8 cellular contexts compared by ENCODE assay signal in genomic region chr11:76443254-76443935, GRCh38. TPM values are rescaled to one million over a fixed set of nuclear protein-coding genes. Genes with fewer than 3 reads are reported as not detected.
DNase-seq lines count a peak whose midpoint lies in the region; FAIRE-seq and TF ChIP-seq lines count a peak whose summit lies in the region.

No MANE protein-coding gene starts in this region.

- H3K27me3 ChIP-seq in BLaER1 (no peaks in the 10 kb centered on the region), HUES6 (ENCODE audit: control insufficient read depth, insufficient read depth, low read length) (no peaks in the 10 kb centered on the region), bronchial epithelial cell (ENCODE audit: control insufficient read depth, insufficient read depth, low read length) (no peaks in the 10 kb centered on the region), muscle layer of colon (ENCODE audit: control insufficient read depth in 1 of 2, insufficient read depth in 2 of 2, low read length in 2 of 2) (no peaks in the 10 kb centered on the region)

- H3K4me2 ChIP-seq in BLaER1: peak overlapping the region; percentile 90

- no peak for FAIRE-seq in bronchial epithelial cell (lab: Jason Lieb, UNC)

- H3K9ac ChIP-seq in BLaER1 (peak overlapping the region; percentile 97), HUES6 (ENCODE audit: low read length) (peak overlapping the region; percentile 97), muscle layer of colon (ENCODE audit: low read length) (peak overlapping the region; percentile 99)

- DNase-seq in bronchial epithelial cell (ENCODE audit: low read depth): peak; percentile 41
- no peak for DNase-seq in D341Med (ENCODE audit: low spot score)
- DNase-seq in NCI-H1105 (lab: John Stamatoyannopoulos, UW): no peak
- DNase-seq in amygdala (lab: John Stamatoyannopoulos, UW): no peak
- DNase-seq in DMS153 treated with DMSO at 0.1 percent for 48 hours (lab: John Stamatoyannopoulos, UW; ENCODE audit: unreplicated experiment): no peak

- peaks cover 31% of the 10 kb centered on the region for H3K36me3 ChIP-seq in BLaER1
- H3K36me3 ChIP-seq in HUES6 (ENCODE audit: control insufficient read depth, insufficient read depth, low read length): peaks cover 9% of the 10 kb centered on the region; the same call in 1 of the 2 replicates
- peaks cover 2% of the 10 kb centered on the region for H3K36me3 ChIP-seq in bronchial epithelial cell (ENCODE audit: control insufficient read depth, insufficient read depth, low read length)
- H3K36me3 ChIP-seq in muscle layer of colon (ENCODE audit: insufficient read depth, low read length): peaks cover 11% of the 10 kb centered on the region

- H4K20me1 ChIP-seq in BLaER1: peaks cover 21% of the 10 kb centered on the region

- peak overlapping the region; percentile 84 for H3K4me3 ChIP-seq in BLaER1
- H3K4me3 ChIP-seq in HUES6 (ENCODE audit: low read depth, low read length): peak overlapping the region; percentile 89
- H3K4me3 ChIP-seq in bronchial epithelial cell (ENCODE audit: low read depth, low read length): peak overlapping the region; percentile 96
- H3K4me3 ChIP-seq in muscle layer of colon (ENCODE audit: low read depth in 1 of 2, low read length in 2 of 2): peak overlapping the region in 1 of 2 donors; percentile 97

- H3K9me3 ChIP-seq in BLaER1: no peaks in the 10 kb centered on the region
- H3K9me3 ChIP-seq in HUES6 (ENCODE audit: control insufficient read depth, insufficient read depth, low read depth, low read length): no peaks in the 10 kb centered on the region
- H3K9me3 ChIP-seq in muscle layer of colon (ENCODE audit: low read length): no peaks in the 10 kb centered on the region

- peaks cover 25% of the 10 kb centered on the region for H3K4me1 ChIP-seq in BLaER1
- H3K4me1 ChIP-seq in HUES6 (ENCODE audit: control insufficient read depth, insufficient read depth, low read length): peaks cover 28% of the 10 kb centered on the region
- peaks cover 12% of the 10 kb centered on the region for H3K4me1 ChIP-seq in muscle layer of colon (ENCODE audit: insufficient read depth, low read length)

- no peak for TF ChIP-seq CTCF in bronchial epithelial cell (IDR thresholded peaks at IDR 0.05; ENCODE audit: insufficient read depth, low read length, severe bottlenecking)

- H3K27ac ChIP-seq in BLaER1: peak overlapping the region; percentile 94
- H3K27ac ChIP-seq in HUES6 (ENCODE audit: low read depth, low read length): peak overlapping the region; percentile 94
- peak overlapping the region; percentile 87 for H3K27ac ChIP-seq in muscle layer of colon (ENCODE audit: low read depth, low read length)

RNA-seq across cellular contexts. Expression of gene EMSY, which starts 1.4 kb away (rescaled TPM):
- total RNA-seq in bronchial epithelial cell: 5.2 and 6.1 TPM in 2 replicates
